In genomic region chr9:126556560-126557250, GRCh38 we compare ENCODE assay signal across 22 cellular contexts. TPM values are rescaled to one million over a fixed set of nuclear protein-coding genes. Genes with fewer than 3 reads are reported as not detected.
DNase-seq lines count a peak whose midpoint lies in the region; ATAC-seq, FAIRE-seq and TF ChIP-seq lines count a peak whose summit lies in the region.
"Had no signal": no experiment of that assay in that cellular context is flagged by ENCODE, and none has a peak within 500 bp of the region (broad histone marks: within the 10 kb centered on the region; RNA-seq: fewer than 3 reads in every experiment).

No MANE protein-coding gene starts in this region.

- no peak overlapping the region for H2BK5ac ChIP-seq in trophoblast cell (ENCODE audit: low read depth, low read length, poor library complexity)

- peak overlapping the region; percentile 35 for H3K14ac ChIP-seq in trophoblast cell (ENCODE audit: low read length)

- no peak for ATAC-seq in HG02763 (IDR thresholded peaks at IDR 0.05; ENCODE audit: unreplicated experiment)
- no peak for ATAC-seq in left colon
- ATAC-seq in GM18867 (IDR thresholded peaks at IDR 0.05; ENCODE audit: unreplicated experiment), result no peak
- ATAC-seq: PC-3 had no signal

- no peak overlapping the region for H3K23ac ChIP-seq in trophoblast cell (ENCODE audit: low read length)

- no peak overlapping the region for H4K12ac ChIP-seq in trophoblast cell (ENCODE audit: low read depth, low read length)

- no peak overlapping the region for H3K4ac ChIP-seq in trophoblast cell (ENCODE audit: low read depth, low read length)

- FAIRE-seq in HTR-8/SVneo (lab: Jason Lieb, UNC), result no peak
- FAIRE-seq: D721Med, H54 had no signal

- peak overlapping the region; percentile 1 for H4K91ac ChIP-seq in trophoblast cell (ENCODE audit: low read depth, low read length)

- intact Hi-C loops in left colon (cut with DNase I, micrococcal nuclease), result loop anchor here (5.0 kb wide), 1 partner anchor 54 kb away; no protein-coding TSS in a partner anchor

- no peak overlapping the region for H3K27ac ChIP-seq in trophoblast cell (ENCODE audit: low read depth, low read length)

- H3K27me3 ChIP-seq in trophoblast cell (ENCODE audit: insufficient read depth, low read length), result peaks cover 2% of the 10 kb centered on the region

- H3K36me3 ChIP-seq in trophoblast cell (ENCODE audit: control insufficient read depth in 1 of 2, insufficient read depth in 2 of 2, low read length in 2 of 2), result no peaks in the 10 kb centered on the region

- H3K4me3 ChIP-seq in foreskin fibroblast (ENCODE audit: low read depth in 1 of 2, low read length in 2 of 2), result no peak overlapping the region
- no peak overlapping the region for H3K4me3 ChIP-seq in trophoblast cell (ENCODE audit: low read depth, low read length)

- H3K9ac ChIP-seq in trophoblast cell (ENCODE audit: low read length), result no peak overlapping the region

- no peak overlapping the region for H4K8ac ChIP-seq in trophoblast cell (ENCODE audit: low read depth, low read length)

- no peaks in the 10 kb centered on the region for H3K79me2 ChIP-seq in trophoblast cell (ENCODE audit: control insufficient read depth, insufficient read depth, low read length, poor library complexity)

- H2AFZ ChIP-seq in trophoblast cell (ENCODE audit: insufficient read depth, low read length, poor library complexity), result no peak overlapping the region

- H2AK5ac ChIP-seq in trophoblast cell (ENCODE audit: low read length), result peak overlapping the region; percentile 1

- WGBS in trophoblast cell (ENCODE audit: extremely low coverage, insufficient coverage, insufficient read length), result no CpG with 5 or more reads among the region's 21 CpGs

- H3K79me1 ChIP-seq in trophoblast cell (ENCODE audit: low read length), result no peaks in the 10 kb centered on the region

- H3K9me3 ChIP-seq in trophoblast cell (ENCODE audit: insufficient read depth, low read depth, low read length), result peaks cover 4% of the 10 kb centered on the region

- TF ChIP-seq CTCF in foreskin fibroblast (IDR thresholded peaks at IDR 0.05; ENCODE audit: low read depth, low read length), result peak; percentile 5

- peak; percentile 10 for DNase-seq in AG20443 (ENCODE audit: low spot score)
- DNase-seq in MV-4-11 (lab: John Stamatoyannopoulos, UW), result peak; percentile 21
- DNase-seq in foreskin fibroblast, result peak in 1 of 2 donors; percentile 33
- no peak for DNase-seq in trophoblast cell
- DNase-seq in left colon, result no peak
- no peak for DNase-seq in HTR-8/SVneo (ENCODE audit: insufficient read length, low spot score)
- DNase-seq: 8988T; ACHN; KBM-7; NCI-H1694; NCI-H2029 treated with DMSO at 0.1 percent for 48 hours; NCI-H446 treated with DMSO at 0.1 percent for 48 hours; NCI-H526; NCI-H82; NK-92 treated with Interleukin-12 subunit alpha and Interleukin-12 subunit beta, amount 100 ng/mL, for 24 hours; PC-3 had no signal

- peak overlapping the region; percentile 29 for H2BK12ac ChIP-seq in trophoblast cell (ENCODE audit: low read length)

- H3K4me1 ChIP-seq in trophoblast cell (ENCODE audit: control insufficient read depth in 1 of 2, insufficient read depth in 2 of 2, low read length in 2 of 2), result no peaks in the 10 kb centered on the region

- no peak overlapping the region for H3K18ac ChIP-seq in trophoblast cell (ENCODE audit: low read length)

- H3K4me2 ChIP-seq in trophoblast cell (ENCODE audit: low read length), result no peak overlapping the region

- H2BK120ac ChIP-seq in trophoblast cell (ENCODE audit: insufficient read depth, low read length, poor library complexity), result no peak overlapping the region

RNA-seq across cellular contexts. Expression of gene LMX1B, which starts 57.0 kb away (rescaled TPM):
- 0.08 and 0.21 TPM in 2 replicates for polyA plus RNA-seq in trophoblast cell (2013)
- under 1 TPM in 1 of 2 donors, not detected in 1; 0.14 TPM for total RNA-seq in left colon
- total RNA-seq: LHCN-M2 had no signal
- polyA plus RNA-seq: BJ had no signal

Comparison
In these comparisons a context has a peak if more than half of its experiments do, and no peak if none do; other contexts are left out.
1. DNase-seq: peak in AG20443 (single experiment) and MV-4-11 (single experiment); none in trophoblast cell (0 of 2), left colon (0 of 2) and HTR-8/SVneo (single experiment).